Comparison of ENCODE assay signal across 8 cellular contexts in genomic region chrX:101051549-101052302, GRCh38. TPM values are rescaled to one million over a fixed set of nuclear protein-coding genes. Genes with fewer than 3 reads are reported as not detected.
DNase-seq lines count a peak whose midpoint lies in the region; ATAC-seq, FAIRE-seq and TF ChIP-seq lines count a peak whose summit lies in the region.

TSS of gene TRMT2B (minus strand) at chrX:101052111. CDS start at chrX:101042289, 9,822 bp downstream.

- peak; percentile 83 for FAIRE-seq in GM12892 (lab: Jason Lieb, UNC)
- FAIRE-seq in urothelium cell line (lab: Jason Lieb, UNC), result no peak

- 0 to 30% (median 1%) methylated on average over 32 to 43 of the region's 43 CpGs for WGBS in psoas muscle, 3 donors

- peak; percentile 76 for TF ChIP-seq POLR2A in GM12892 (IDR thresholded peaks at IDR 0.05; ENCODE audit: low read depth, low read length)

- peaks cover 6% of the 10 kb centered on the region for H3K4me1 ChIP-seq in psoas muscle

- ATAC-seq in HG02759 (IDR thresholded peaks at IDR 0.05; ENCODE audit: unreplicated experiment) (peak; percentile 96), left ventricle myocardium superior (peak; percentile 99), psoas muscle (peak; percentile 98)

- H3K4me3 ChIP-seq in psoas muscle, result peak within 1 kb of the TSS; percentile 78

- H3K36me3 ChIP-seq in psoas muscle (ENCODE audit: insufficient read depth in 1 of 2, low read depth in 1 of 2), result no peaks in the 10 kb centered on the region

- peak within 1 kb of the TSS; percentile 92 for H3K27ac ChIP-seq in psoas muscle

- DNase-seq in GM12892 (ENCODE audit: insufficient read length) (peak; percentile 50), NCI-H128 (lab: John Stamatoyannopoulos, UW; ENCODE audit: unreplicated experiment) (peak; percentile 26), T-helper 1 cell (peak; percentile 52 to 85 (median 67)), amniotic epithelial cell (ENCODE audit: low read depth) (peak; percentile 70), left ventricle myocardium superior (peak; percentile 84), psoas muscle (peak; percentile 80 to 87), urothelium cell line (ENCODE audit: low spot score) (peak; percentile 79)

- no peak for TF ChIP-seq CTCF in psoas muscle (IDR thresholded peaks at IDR 0.05)

- H3K27me3 ChIP-seq in psoas muscle (ENCODE audit: insufficient read depth in 3 of 3, low read length in 2 of 3), result no peaks in the 10 kb centered on the region

- intact Hi-C loops in left ventricle myocardium superior (cut with micrococcal nuclease), result no loop called here
- intact Hi-C loops in psoas muscle (cut with DNase I), result loop anchor here in 1 of 2 donors (5.0 kb wide), 1 partner anchor 46 kb away; the partner anchor contains the start of gene CENPI

- H3K9me3 ChIP-seq in psoas muscle, result no peaks in the 10 kb centered on the region

RNA-seq across cellular contexts. Expression of gene TRMT2B, which starts in this region (rescaled TPM):
- 8.6 TPM for polyA plus RNA-seq in GM12892 (2012; ENCODE audit: missing spikeins)
- 19.2 TPM for total RNA-seq in left ventricle myocardium superior
- total RNA-seq in psoas muscle, result 10 to 100 TPM; 10.5 to 19.5 (median 13.3) TPM
- 10 to 100 TPM in 1 of 3 donors, 1 to 10 TPM in 2; 7.2 to 27.0 (median 9.1) TPM for polyA plus RNA-seq in psoas muscle

Comparison
In these comparisons a context has a peak if more than half of its experiments do, and no peak if none do; other contexts are left out.
1. Peak in every context shown above with its lines: DNase-seq, ATAC-seq, H3K4me3 ChIP-seq and H3K27ac ChIP-seq.
2. DNase-seq: peak in every context shown above with its lines; median percentile 84 in left ventricle myocardium superior; 84 in psoas muscle; 79 in urothelium cell line; 70 in amniotic epithelial cell; 67 in T-helper 1 cell; 50 in GM12892; 26 in NCI-H128.